ENCODE assay signal across 20 cellular contexts in genomic region chr7:91243591-91244368, GRCh38. TPM values are rescaled to one million over a fixed set of nuclear protein-coding genes. Genes with fewer than 3 reads are reported as not detected.
DNase-seq lines count a peak whose midpoint lies in the region; FAIRE-seq and TF ChIP-seq lines count a peak whose summit lies in the region.
"Had no signal": no experiment of that assay in that cellular context is flagged by ENCODE, and none has a peak within 500 bp of the region (broad histone marks: within the 10 kb centered on the region; RNA-seq: fewer than 3 reads in every experiment).

No MANE protein-coding gene starts in this region.

- H3K27ac Mint-ChIP-seq in astrocyte (ENCODE audit: unreplicated experiment) (no peak overlapping the region), osteocyte (ENCODE audit: unreplicated experiment) (peak overlapping the region; percentile 66), endodermal cell (no peak overlapping the region)
- H3K27ac Mint-ChIP-seq: activated CD4-positive, alpha-beta T cell treated with anti-CD3 and anti-CD28 coated beads, Interleukin-2, amount 10 ng/mL, durations not matched to agents 7 days and 5 days; immature natural killer cell; naive B cell had no signal

- TF ChIP-seq CTCF in astrocyte (IDR thresholded peaks at IDR 0.05; ENCODE audit: insufficient read depth, low read depth, low read length): no peak
- TF ChIP-seq CTCF in osteocyte (IDR thresholded peaks at IDR 0.05): no peak
- TF ChIP-seq CTCF in endodermal cell (conservative IDR thresholded peaks at IDR 0.05): no peak

- H3K4me3 ChIP-seq in astrocyte (ENCODE audit: insufficient read depth, low read depth, low read length): no peak overlapping the region
- H3K4me3 ChIP-seq in endodermal cell (ENCODE audit: low read length): no peak overlapping the region
- H3K4me3 ChIP-seq: BLaER1 treated with 17β-estradiol and CSF1 and Interleukin-3, amounts not matched to agents 10 nM and 100 nM; lower lobe of right lung; prostate gland had no signal

- H3K36me3 Mint-ChIP-seq in astrocyte (ENCODE audit: low read depth, unreplicated experiment) (no peaks in the 10 kb centered on the region), osteocyte (ENCODE audit: unreplicated experiment) (no peaks in the 10 kb centered on the region), endodermal cell (ENCODE audit: low read depth) (no peaks in the 10 kb centered on the region)
- H3K36me3 Mint-ChIP-seq: immature natural killer cell, naive B cell had no signal

- no peaks in the 10 kb centered on the region for H4K20me1 ChIP-seq in astrocyte (ENCODE audit: insufficient read depth, low read length)
- H4K20me1 ChIP-seq: BLaER1 treated with 17β-estradiol and CSF1 and Interleukin-3, amounts not matched to agents 10 nM and 100 nM had no signal

- peak overlapping the region; percentile 51 for H3K4me2 ChIP-seq in astrocyte (ENCODE audit: low read length)
- H3K4me2 ChIP-seq: BLaER1 treated with 17β-estradiol and CSF1 and Interleukin-3, amounts not matched to agents 10 nM and 100 nM had no signal

- H2AFZ ChIP-seq in astrocyte (ENCODE audit: low read depth, low read length): no peak overlapping the region

- H3K4me1 ChIP-seq in astrocyte (ENCODE audit: insufficient read depth, low read length): peaks cover 20% of the 10 kb centered on the region
- H3K4me1 ChIP-seq in endodermal cell (ENCODE audit: control insufficient read depth, insufficient read depth, low read length): no peaks in the 10 kb centered on the region
- H3K4me1 ChIP-seq: prostate gland had no signal

- peaks cover 2% of the 10 kb centered on the region for H3K9me3 Mint-ChIP-seq in astrocyte (ENCODE audit: unreplicated experiment)
- H3K9me3 Mint-ChIP-seq in osteocyte (ENCODE audit: unreplicated experiment): no peaks in the 10 kb centered on the region
- H3K9me3 Mint-ChIP-seq in endodermal cell: no peaks in the 10 kb centered on the region
- H3K9me3 Mint-ChIP-seq: activated CD4-positive, alpha-beta T cell treated with anti-CD3 and anti-CD28 coated beads, Interleukin-2, amount 10 ng/mL, durations not matched to agents 7 days and 5 days; naive B cell had no signal

- WGBS in endodermal cell (ENCODE audit: insufficient coverage in 1 of 2, insufficient read length in 1 of 2), 2 experiments: 90 to 100% methylated on average over 3 to 7 of the region's 7 CpGs

- H3K27me3 Mint-ChIP-seq in astrocyte (ENCODE audit: low read depth, unreplicated experiment): no peaks in the 10 kb centered on the region
- H3K27me3 Mint-ChIP-seq in osteocyte (ENCODE audit: unreplicated experiment): no peaks in the 10 kb centered on the region
- H3K27me3 Mint-ChIP-seq in endodermal cell (ENCODE audit: insufficient read depth): peaks cover under 1% of the 10 kb centered on the region
- H3K27me3 Mint-ChIP-seq: activated CD4-positive, alpha-beta T cell treated with anti-CD3 and anti-CD28 coated beads, Interleukin-2, amount 10 ng/mL, durations not matched to agents 7 days and 5 days had no signal

- FAIRE-seq in astrocyte (lab: Jason Lieb, UNC): no peak
- FAIRE-seq: endothelial cell of umbilical vein had no signal

- H3K4me1 Mint-ChIP-seq in astrocyte (ENCODE audit: low read depth, unreplicated experiment) (peaks cover 22% of the 10 kb centered on the region), osteocyte (ENCODE audit: unreplicated experiment) (peaks cover 37% of the 10 kb centered on the region), endodermal cell (no peaks in the 10 kb centered on the region)
- H3K4me1 Mint-ChIP-seq: activated CD4-positive, alpha-beta T cell treated with anti-CD3 and anti-CD28 coated beads, Interleukin-2, amount 10 ng/mL, durations not matched to agents 7 days and 5 days; immature natural killer cell; naive B cell had no signal

- H3K27ac ChIP-seq in astrocyte (ENCODE audit: low read depth, low read length): no peak overlapping the region
- no peak overlapping the region for H3K27ac ChIP-seq in endodermal cell (ENCODE audit: low read depth, low read length)
- H3K27ac ChIP-seq: BLaER1 treated with 17β-estradiol and CSF1 and Interleukin-3, amounts not matched to agents 10 nM and 100 nM; lower lobe of right lung; prostate gland had no signal

- DNase-seq in DMS79 treated with DMSO at 0.1 percent for 48 hours (lab: John Stamatoyannopoulos, UW): peak; percentile 93
- peak; percentile 25 to 71 for DNase-seq in NCI-H187 (lab: John Stamatoyannopoulos, UW)
- peak; percentile 29 for DNase-seq in astrocyte (ENCODE audit: low read depth)
- DNase-seq in osteocyte (ENCODE audit: extremely low spot score, unreplicated experiment): no peak
- DNase-seq in endodermal cell: no peak
- DNase-seq in HPDE6-E6E7 (ENCODE audit: extremely low spot score): no peak
- no peak for DNase-seq in C1 segment of cervical spinal cord (lab: John Stamatoyannopoulos, UW)
- DNase-seq: activated CD4-positive, alpha-beta T cell treated with anti-CD3 and anti-CD28 coated beads, Interleukin-2, amount 10 ng/mL, durations not matched to agents 7 days and 5 days; activated naive CD4-positive, alpha-beta T cell; cortex of kidney; glutamatergic neuron; immature natural killer cell; lower lobe of right lung; naive B cell; NCI-H146; PC-3; stimulated activated CD4-positive, alpha-beta T cell treated with anti-CD3 and anti-CD28 coated beads, Interleukin-12 subunit alpha, Interleukin-12 subunit beta, amount 100 ng/mL, for 4 hours had no signal

- H3K36me3 ChIP-seq in astrocyte (ENCODE audit: insufficient read depth, low read length) (no peaks in the 10 kb centered on the region), endodermal cell (ENCODE audit: control insufficient read depth, insufficient read depth, low read length) (no peaks in the 10 kb centered on the region)
- H3K36me3 ChIP-seq: BLaER1 treated with 17β-estradiol and CSF1 and Interleukin-3, amounts not matched to agents 10 nM and 100 nM; lower lobe of right lung; prostate gland had no signal

- no peaks in the 10 kb centered on the region for H3K27me3 ChIP-seq in astrocyte (ENCODE audit: insufficient read depth, low read length)
- H3K27me3 ChIP-seq in endodermal cell (ENCODE audit: control insufficient read depth, insufficient read depth, low read length, poor library complexity, severe bottlenecking): no peaks in the 10 kb centered on the region
- H3K27me3 ChIP-seq: BLaER1 treated with 17β-estradiol and CSF1 and Interleukin-3, amounts not matched to agents 10 nM and 100 nM had no signal

- H3K4me3 Mint-ChIP-seq in astrocyte (ENCODE audit: unreplicated experiment) (no peak overlapping the region), osteocyte (ENCODE audit: unreplicated experiment) (no peak overlapping the region), endodermal cell (no peak overlapping the region)
- H3K4me3 Mint-ChIP-seq: activated CD4-positive, alpha-beta T cell treated with anti-CD3 and anti-CD28 coated beads, Interleukin-2, amount 10 ng/mL, durations not matched to agents 7 days and 5 days; immature natural killer cell; naive B cell had no signal

- H3K9ac ChIP-seq in astrocyte (ENCODE audit: low read length): no peak overlapping the region
- H3K9ac ChIP-seq in endodermal cell (ENCODE audit: extremely low read depth, low read length, poor library complexity, severe bottlenecking): no peak overlapping the region
- H3K9ac ChIP-seq: BLaER1 treated with 17β-estradiol and CSF1 and Interleukin-3, amounts not matched to agents 10 nM and 100 nM had no signal

- H3K79me2 ChIP-seq in astrocyte (ENCODE audit: insufficient read depth, low read length): no peaks in the 10 kb centered on the region

- H3K9me3 ChIP-seq in astrocyte (ENCODE audit: insufficient read depth, low read depth, low read length): no peaks in the 10 kb centered on the region
- no peaks in the 10 kb centered on the region for H3K9me3 ChIP-seq in endodermal cell (ENCODE audit: control insufficient read depth, low read length)
- H3K9me3 ChIP-seq: BLaER1 treated with 17β-estradiol and CSF1 and Interleukin-3, amounts not matched to agents 10 nM and 100 nM; lower lobe of right lung; prostate gland had no signal

RNA-seq across cellular contexts. Expression of gene FZD1, which starts 20.5 kb away (rescaled TPM):
- total RNA-seq in astrocyte (5.4 and 6.8 TPM in 2 replicates), osteocyte (19.4 and 20.0 TPM in 2 replicates), endodermal cell (1 to 10 TPM; 2.5 to 4.7 TPM)
- 7.4 TPM for polyA plus RNA-seq in endodermal cell (2013, experiment 1 of 2)
- polyA plus RNA-seq in endodermal cell (2013, experiment 2 of 2): 7.5 TPM

Comparison
In these comparisons a context has a peak if more than half of its experiments do, and no peak if none do; other contexts are left out.
1. DNase-seq: peak in DMS79 treated with DMSO at 0.1 percent for 48 hours (single experiment), NCI-H187 (2 of 2) and astrocyte (single experiment); none in osteocyte (single experiment), endodermal cell (single experiment), HPDE6-E6E7 (single experiment) and C1 segment of cervical spinal cord (0 of 14).